Comparison of ENCODE assay signal across 16 cellular contexts in the genomic region with DNA sequence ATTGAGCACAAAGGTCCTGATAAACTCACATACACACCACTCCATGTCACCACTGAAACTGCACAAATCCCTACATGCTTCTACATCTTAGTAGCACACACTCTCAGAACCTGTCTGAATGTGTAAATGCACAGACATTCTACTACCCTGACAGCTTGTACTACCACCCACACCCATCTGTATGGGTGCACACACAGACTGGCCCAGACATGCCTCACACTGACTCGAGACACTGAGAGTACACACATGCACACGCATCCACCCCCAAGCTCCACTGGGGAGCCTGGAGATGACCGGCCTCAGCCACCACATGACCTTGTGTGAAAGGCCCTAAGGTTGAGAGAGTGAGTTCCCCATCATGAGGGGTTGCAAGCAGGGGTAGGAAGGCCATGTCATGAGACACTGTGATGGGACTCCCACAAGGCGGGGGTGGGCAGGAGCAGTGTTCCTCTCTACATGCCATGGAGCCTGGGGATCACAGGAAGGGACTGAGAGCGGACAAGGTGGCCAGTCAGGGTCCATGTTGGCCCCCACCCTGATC. TPM values are rescaled to one million over a fixed set of nuclear protein-coding genes. Genes with fewer than 3 reads are reported as not detected.
DNase-seq lines count a peak whose midpoint lies in the region; ATAC-seq and TF ChIP-seq lines count a peak whose summit lies in the region.
"Had no signal": no experiment of that assay in that cellular context is flagged by ENCODE, and none has a peak within 500 bp of the region (broad histone marks: within the 10 kb centered on the region; RNA-seq: fewer than 3 reads in every experiment).

No MANE protein-coding gene starts in this region.

- no peaks in the 10 kb centered on the region for H3K36me3 Mint-ChIP-seq in WTC11

- H3K27me3 Mint-ChIP-seq in WTC11 (ENCODE audit: low read depth), result no peaks in the 10 kb centered on the region

- 57% methylated on average over 3 of the region's 5 CpGs for WGBS in suprapubic skin
- WGBS in tibial nerve, 2 donors, result 68 to 88% methylated on average over 4 to 5 of the region's 5 CpGs

- POLR2A ChIA-PET in WTC11 (lab: Charles Lee), result no interaction called here

- ATAC-seq in Right ventricle myocardium superior (ENCODE audit: poor library complexity) (no peak), Right ventricle myocardium inferior (no peak), WTC11 (no peak), HG02798 (IDR thresholded peaks at IDR 0.05; ENCODE audit: poor library complexity, unreplicated experiment) (no peak)
- ATAC-seq: sciatic nerve had no signal

- peaks cover 9% of the 10 kb centered on the region for H3K4me1 Mint-ChIP-seq in WTC11

- intact Hi-C loops in Right ventricle myocardium superior (cut with DNase I), result loop anchor here (10.0 kb wide), 2 partner anchors 451 to 571 kb away; no protein-coding TSS in a partner anchor
- intact Hi-C loops in Right ventricle myocardium inferior (cut with DNase I), result loop anchor here (5.0 to 10.0 kb wide), 2 partner anchors 453 to 521 kb away; no protein-coding TSS in a partner anchor

- TF ChIP-seq CTCF in WTC11 (IDR thresholded peaks at IDR 0.05), result no peak
- TF ChIP-seq CTCF in suprapubic skin (IDR thresholded peaks at IDR 0.05), result no peak
- TF ChIP-seq CTCF in tibial nerve (IDR thresholded peaks at IDR 0.05), result no peak

- H3K36me3 ChIP-seq in suprapubic skin (no peaks in the 10 kb centered on the region), tibial nerve (peaks cover 0 to 15% (median 0%) of the 10 kb centered on the region in 3 donors)

- H3K9me3 ChIP-seq in suprapubic skin, result no peaks in the 10 kb centered on the region
- no peaks in the 10 kb centered on the region for H3K9me3 ChIP-seq in tibial nerve

- no peak overlapping the region for H3K4me3 ChIP-seq in suprapubic skin
- no peak overlapping the region for H3K4me3 ChIP-seq in tibial nerve

- TF ChIP-seq POLR2A in suprapubic skin (IDR thresholded peaks at IDR 0.05), result no peak
- TF ChIP-seq POLR2A in tibial nerve (IDR thresholded peaks at IDR 0.05), result no peak

- H3K9me3 Mint-ChIP-seq in WTC11, result no peaks in the 10 kb centered on the region

- H3K4me1 ChIP-seq in suprapubic skin (peaks cover 60% of the 10 kb centered on the region), tibial nerve (peaks cover 0 to 81% (median 40%) of the 10 kb centered on the region in 4 donors)

- peak overlapping the region; percentile 81 for H3K27ac Mint-ChIP-seq in WTC11

- no peak for TF ChIP-seq EP300 in suprapubic skin (IDR thresholded peaks at IDR 0.05)
- TF ChIP-seq EP300 in tibial nerve (IDR thresholded peaks at IDR 0.05), result no peak

- H3K27me3 ChIP-seq in suprapubic skin (no peaks in the 10 kb centered on the region), tibial nerve (no peaks in the 10 kb centered on the region)

- peak overlapping the region; percentile 84 for H3K27ac ChIP-seq in epithelial cell of prostate
- peak overlapping the region; percentile 85 for H3K27ac ChIP-seq in suprapubic skin
- peak overlapping the region in 1 of 4 donors; percentile 79 for H3K27ac ChIP-seq in tibial nerve

- CTCF ChIA-PET in WTC11 (lab: Charles Lee), result interaction anchor here (0.9 to 1.8 kb wide), 2 partner anchors 18 to 89 kb away, joined by 3 to 8 read pairs; no protein-coding TSS in a partner anchor

- no peak overlapping the region for H3K4me3 Mint-ChIP-seq in WTC11

- peak; percentile 21 for DNase-seq in Right ventricle myocardium superior
- no peak for DNase-seq in Right ventricle myocardium inferior (ENCODE audit: missing footprints)
- no peak for DNase-seq in WTC11 (ENCODE audit: low spot score)
- DNase-seq in epithelial cell of prostate (ENCODE audit: low read depth, low spot score), result no peak
- DNase-seq in suprapubic skin (ENCODE audit: low spot score in 2 of 2), result no peak
- DNase-seq in stimulated activated CD4-positive, alpha-beta T cell treated with anti-CD3 and anti-CD28 coated beads, Interleukin-2, amount 100 ng/mL, for 24 hours, result no peak
- no peak for DNase-seq in tibial nerve (ENCODE audit: low spot score in 2 of 2)
- DNase-seq: EL; GOT3; kidney glomerular epithelial cell; NCI-H2029; NCI-H748 treated with DMSO at 0.1 percent for 48 hours; stimulated activated CD4-positive, alpha-beta T cell treated with anti-CD3 and anti-CD28 coated beads, Interleukin-4, amount 100 ng/mL, for 4 hours; stimulated activated naive CD4-positive, alpha-beta T cell treated with Interleukin-2 at 50 U/mL for 16 hours had no signal

TF ChIP-seq in WTC11, 78 proteins besides CTCF, POLR2A, EP300 and RAD21:
- TF ChIP-seq, protein P1, sequence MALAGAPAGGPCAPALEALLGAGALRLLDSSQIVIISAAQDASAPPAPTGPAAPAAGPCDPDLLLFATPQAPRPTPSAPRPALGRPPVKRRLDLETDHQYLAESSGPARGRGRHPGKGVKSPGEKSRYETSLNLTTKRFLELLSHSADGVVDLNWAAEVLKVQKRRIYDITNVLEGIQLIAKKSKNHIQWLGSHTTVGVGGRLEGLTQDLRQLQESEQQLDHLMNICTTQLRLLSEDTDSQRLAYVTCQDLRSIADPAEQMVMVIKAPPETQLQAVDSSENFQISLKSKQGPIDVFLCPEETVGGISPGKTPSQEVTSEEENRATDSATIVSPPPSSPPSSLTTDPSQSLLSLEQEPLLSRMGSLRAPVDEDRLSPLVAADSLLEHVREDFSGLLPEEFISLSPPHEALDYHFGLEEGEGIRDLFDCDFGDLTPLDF (CRISPR knock-in tag; IDR thresholded peaks at IDR 0.05), result no peak

RNA-seq across cellular contexts. Expression of gene ARAP1, which starts 28.1 kb away (rescaled TPM):
- total RNA-seq in Right ventricle myocardium superior (58.0 TPM), Right ventricle myocardium inferior (55.2 TPM), WTC11 (2021) (76.4 to 98.8 TPM (median 78.3 TPM) in 3 replicates), suprapubic skin (100 to 1,000 TPM in 1 of 4 donors, 10 to 100 TPM in 3; 53.8 to 126 (median 88.8) TPM), tibial nerve (100 to 1,000 TPM; 104 to 151 (median 149) TPM)

RNA-seq across cellular contexts. Expression of gene PDE2A, which starts 49.9 kb away (rescaled TPM):
- total RNA-seq in Right ventricle myocardium superior (38.5 TPM), Right ventricle myocardium inferior (41.2 TPM), WTC11 (2021) (3.7 to 5.0 TPM (median 4.9 TPM) in 3 replicates), suprapubic skin (10 to 100 TPM in 3 of 4 donors, 1 to 10 TPM in 1; 5.4 to 49.9 (median 31.2) TPM), tibial nerve (10 to 100 TPM; 30.3 to 75.7 (median 43.1) TPM)
